ENCODE assay signal across 15 cellular contexts in the genomic region with DNA sequence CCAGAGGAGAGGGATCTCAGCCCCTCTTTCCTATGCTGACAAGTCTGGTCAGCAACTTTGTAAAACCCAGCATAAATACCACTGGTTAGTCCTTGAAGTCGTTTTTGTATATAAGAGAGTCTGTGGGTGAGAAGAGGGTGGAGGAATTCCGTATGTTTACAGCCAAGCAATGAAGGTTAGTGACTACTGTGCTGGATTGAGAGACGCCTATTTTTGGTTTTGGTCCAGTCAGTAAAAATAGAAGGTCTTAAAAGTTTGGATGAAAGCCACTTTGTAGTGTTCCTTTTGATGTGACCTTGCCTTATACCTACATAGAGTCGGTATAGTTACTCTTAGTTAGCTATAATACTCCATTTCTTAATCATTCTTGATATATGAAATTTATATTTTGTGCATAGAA.
DNase-seq lines count a peak whose midpoint lies in the region; ATAC-seq and TF ChIP-seq lines count a peak whose summit lies in the region.
"Had no signal": no experiment of that assay in that cellular context is flagged by ENCODE, and none has a peak within 500 bp of the region (broad histone marks: within the 10 kb centered on the region; RNA-seq: fewer than 3 reads in every experiment).

No MANE protein-coding gene starts in this region.

- H3K9me3 ChIP-seq in T-helper 17 cell (ENCODE audit: control insufficient read depth, low read length, poor library complexity, severe bottlenecking) (no peaks in the 10 kb centered on the region), heart right ventricle (no peaks in the 10 kb centered on the region), psoas muscle (no peaks in the 10 kb centered on the region)
- H3K9me3 ChIP-seq: Caco-2 had no signal

- H3K27me3 ChIP-seq in heart right ventricle, result no peaks in the 10 kb centered on the region
- H3K27me3 ChIP-seq in psoas muscle (ENCODE audit: insufficient read depth in 3 of 3, low read length in 2 of 3), result no peaks in the 10 kb centered on the region

- H3K4me1 ChIP-seq in heart right ventricle (peaks cover 0 to 14% (median 7%) of the 10 kb centered on the region in 9 donors), psoas muscle (peaks cover 8% of the 10 kb centered on the region)

- intact Hi-C loops in heart right ventricle (cut with DNase I), result loop anchor here in 4 of 10 donors (10.0 kb wide), 3 partner anchors 284 to 614 kb away; partner anchors contain the start of genes DLX5 (in 3 of the 4) and SEM1 (in 2 of the 4)
- intact Hi-C loops in psoas muscle (cut with DNase I), result no loop called here

- 13 to 19% methylated on average over 4 of the region's 4 CpGs for WGBS in heart right ventricle, 2 donors
- 9 to 21% (median 20%) methylated on average over 4 of the region's 4 CpGs for WGBS in psoas muscle, 3 donors

- DNase-seq in M059J (ENCODE audit: low read depth) (peak; percentile 35), T-helper 17 cell (no peak), heart right ventricle (no peak), psoas muscle (no peak)
- DNase-seq in activated CD4-positive, alpha-beta T cell treated with anti-CD3 and anti-CD28 coated beads, Interleukin-2, amount 50 U/mL, for 48 hours, result no peak
- DNase-seq: ACHN; AML-193; Caco-2; CD4-positive, alpha-beta T cell; H9 had no signal

- H3K27ac Mint-ChIP-seq in T-helper 17 cell, result peak overlapping the region; percentile 39
- H3K27ac Mint-ChIP-seq: CD4-positive, alpha-beta T cell; GM23338; H9 had no signal

- H3K27ac ChIP-seq in heart right ventricle, result peak overlapping the region in 1 of 10 donors; percentile 39
- no peak overlapping the region for H3K27ac ChIP-seq in psoas muscle
- H3K27ac ChIP-seq: C4-2B, HL-60 had no signal

- TF ChIP-seq CTCF in heart right ventricle (IDR thresholded peaks at IDR 0.05), result no peak
- no peak for TF ChIP-seq CTCF in psoas muscle (IDR thresholded peaks at IDR 0.05)

- H3K36me3 ChIP-seq in heart right ventricle, result no peaks in the 10 kb centered on the region
- H3K36me3 ChIP-seq in psoas muscle (ENCODE audit: insufficient read depth in 1 of 2, low read depth in 1 of 2), result no peaks in the 10 kb centered on the region

- H3K4me3 Mint-ChIP-seq in T-helper 17 cell, result no peak overlapping the region
- H3K4me3 Mint-ChIP-seq: CD4-positive, alpha-beta T cell; GM23338; H9 had no signal

- peaks cover 2% of the 10 kb centered on the region for H3K4me1 Mint-ChIP-seq in T-helper 17 cell

- H3K4me3 ChIP-seq in heart right ventricle (no peak overlapping the region), psoas muscle (no peak overlapping the region)
- H3K4me3 ChIP-seq: GM23338 had no signal

- H3K36me3 Mint-ChIP-seq in T-helper 17 cell (ENCODE audit: low read depth), result no peaks in the 10 kb centered on the region

- ATAC-seq in T-helper 17 cell (no peak), heart right ventricle (peak in 6 of 8 donors; percentile 23 to 89 (median 69)), psoas muscle (peak in 3 of 4 donors; percentile 55 to 89 (median 62)), HG02870 (IDR thresholded peaks at IDR 0.05; ENCODE audit: unreplicated experiment) (no peak), HG03196 (IDR thresholded peaks at IDR 0.05; ENCODE audit: unreplicated experiment) (no peak)
- ATAC-seq: GM23338 had no signal

- peaks cover 37% of the 10 kb centered on the region for H3K27me3 Mint-ChIP-seq in T-helper 17 cell

Comparison
In these comparisons a context has a peak if more than half of its experiments do, and no peak if none do; other contexts are left out.
1. ATAC-seq: peak in heart right ventricle (6 of 8) and psoas muscle (3 of 4); none in T-helper 17 cell (single experiment), HG02870 (single experiment) and HG03196 (single experiment).